8 cellular contexts compared by ENCODE assay signal in genomic region chr17:55577687-55578086, GRCh38.
DNase-seq lines count a peak whose midpoint lies in the region; ATAC-seq lines count a peak whose summit lies in the region.

No MANE protein-coding gene starts in this region.

- in situ Hi-C loops in G401 (cut with HindIII; ENCODE audit: low sequenced_read_pairs): no loop called here

- H3K36me3 Mint-ChIP-seq in effector memory CD8-positive, alpha-beta T cell (ENCODE audit: insufficient read depth): no peaks in the 10 kb centered on the region

- no peak overlapping the region for H3K4me3 Mint-ChIP-seq in effector memory CD8-positive, alpha-beta T cell

- no peaks in the 10 kb centered on the region for H3K9me3 Mint-ChIP-seq in effector memory CD8-positive, alpha-beta T cell

- H3K27ac Mint-ChIP-seq in effector memory CD8-positive, alpha-beta T cell: no peak overlapping the region

- H3K4me1 Mint-ChIP-seq in effector memory CD8-positive, alpha-beta T cell (ENCODE audit: low read depth in 2 of 2): no peaks in the 10 kb centered on the region

- DNase-seq in RPMI7951 (ENCODE audit: low read depth) (peak; percentile 66), GM19240 (ENCODE audit: insufficient read length, low spot score) (no peak), kidney glomerular epithelial cell (lab: John Stamatoyannopoulos, UW) (no peak), G401 (ENCODE audit: low spot score) (no peak)
- no peak for DNase-seq in effector memory CD8-positive, alpha-beta T cell
- peak; percentile 52 for DNase-seq in stimulated activated CD4-positive, alpha-beta T cell treated with anti-CD3 and anti-CD28 coated beads, Interleukin-1b, Interleukin-23, amount 100 ng/mL, for 48 hours

- H3K27me3 Mint-ChIP-seq in effector memory CD8-positive, alpha-beta T cell: peaks cover 8% of the 10 kb centered on the region in 2 donors

- ATAC-seq in GM18873 (IDR thresholded peaks at IDR 0.05; ENCODE audit: low FRiP score, unreplicated experiment): peak; percentile 34
- peak; percentile 72 for ATAC-seq in effector memory CD8-positive, alpha-beta T cell (replicated peaks)
- ATAC-seq in GM19023 (IDR thresholded peaks at IDR 0.05; ENCODE audit: unreplicated experiment): no peak

Comparison
In these comparisons a context has a peak if more than half of its experiments do, and no peak if none do; other contexts are left out.
1. DNase-seq: peak in RPMI7951 (single experiment) and stimulated activated CD4-positive, alpha-beta T cell treated with anti-CD3 and anti-CD28 coated beads, Interleukin-1b, Interleukin-23, amount 100 ng/mL, for 48 hours (single experiment); none in effector memory CD8-positive, alpha-beta T cell (0 of 3), GM19240 (single experiment), kidney glomerular epithelial cell (single experiment) and G401 (single experiment).